In the genomic region with DNA sequence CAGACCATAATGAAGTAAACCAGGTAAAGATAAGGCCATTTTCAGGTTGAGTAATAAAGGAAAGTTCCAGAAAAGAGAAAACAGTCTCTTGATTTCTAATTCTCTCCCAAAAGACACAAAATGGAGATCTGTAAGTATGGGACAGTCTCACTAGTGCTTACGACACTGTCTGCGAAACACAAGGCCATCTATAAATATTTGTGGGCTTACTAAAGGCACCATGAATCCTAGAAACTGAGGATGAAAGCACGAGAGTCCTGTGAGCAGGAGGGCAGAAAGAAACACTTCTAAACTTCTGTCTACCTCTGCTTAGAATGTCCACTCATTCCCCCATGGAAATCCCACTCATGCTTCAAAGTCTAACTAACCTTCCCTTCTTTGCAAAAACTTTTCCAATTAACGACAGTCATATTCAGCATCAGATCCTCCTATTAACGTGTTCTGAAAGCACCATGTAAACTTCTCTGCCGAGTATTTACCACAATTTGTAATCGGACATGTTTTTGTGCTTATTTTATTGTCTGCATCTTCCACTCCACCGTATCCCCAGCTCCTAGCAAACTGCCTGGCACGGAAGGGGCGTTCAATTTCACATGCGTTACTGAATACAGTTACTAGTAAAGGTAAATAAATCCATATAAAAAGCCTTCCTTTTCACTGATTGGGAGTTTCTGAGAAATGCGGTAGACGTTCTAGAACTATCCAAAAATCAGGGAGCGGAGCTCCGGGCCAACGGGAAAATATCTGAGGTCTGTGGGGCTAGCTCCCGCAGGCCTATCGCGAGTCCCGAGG, we compare ENCODE assay signal across 8 cellular contexts. TPM values are rescaled to one million over a fixed set of nuclear protein-coding genes. Genes with fewer than 3 reads are reported as not detected.
A peak's percentile ranks its signal among the peaks of the same experiment; 100 is the strongest.
DNase-seq lines count a peak whose midpoint lies in the region; ATAC-seq and TF ChIP-seq lines count a peak whose summit lies in the region.

No MANE protein-coding gene starts in this region.

- peak overlapping the region; percentile 95 for H3K4me2 ChIP-seq in OCI-LY7 (ENCODE audit: low read length)

- no peaks in the 10 kb centered on the region for H4K20me1 ChIP-seq in OCI-LY7 (ENCODE audit: insufficient read depth, low read length)

- H3K27ac ChIP-seq in OCI-LY7 (ENCODE audit: low read depth, low read length, poor library complexity, severe bottlenecking), result peak overlapping the region; percentile 55
- peak overlapping the region in 20 of 21 experiments; percentile 64 to 89 (median 82) for H3K27ac ChIP-seq in skin epidermis

- DNase-seq in AG09309 (ENCODE audit: low read depth) (peak; percentile 23), OCI-LY7 (ENCODE audit: low spot score) (no peak), fibroblast of pulmonary artery (ENCODE audit: low read depth) (peak; percentile 45), NCI-H1092 treated with DMSO at 0.1 percent for 48 hours (lab: John Stamatoyannopoulos, UW) (no peak), ureter (ENCODE audit: low spot score) (no peak)

- H2AFZ ChIP-seq in OCI-LY7 (ENCODE audit: low read length), result peak overlapping the region; percentile 86

- ATAC-seq in GM19452 (IDR thresholded peaks at IDR 0.05; ENCODE audit: unreplicated experiment) (peak; percentile 2), GM19351 (IDR thresholded peaks at IDR 0.05; ENCODE audit: unreplicated experiment) (no peak)

- H3K4me1 ChIP-seq in OCI-LY7 (ENCODE audit: insufficient read depth, low read length, poor library complexity, severe bottlenecking), result peaks cover 5% of the 10 kb centered on the region

- TSS peak; percentile 88 for BruUV-seq in OCI-LY7 (replicated peaks; lab: Mats Ljungman, UMichigan)

- H3K4me3 ChIP-seq in AG09309 (ENCODE audit: control insufficient read depth, low read depth, low read length) (peak overlapping the region; percentile 55), OCI-LY7 (ENCODE audit: low read depth, low read length, poor library complexity, severe bottlenecking) (peak overlapping the region; percentile 83), fibroblast of pulmonary artery (replicated peaks; ENCODE audit: low read depth, low read length) (peak overlapping the region; percentile 79), skin epidermis (peak overlapping the region; percentile 51 to 68 (median 54))

- peaks cover 24% of the 10 kb centered on the region for H3K79me2 ChIP-seq in OCI-LY7 (ENCODE audit: insufficient read depth, low read depth, low read length)

- intact Hi-C loops in OCI-LY7 (cut with micrococcal nuclease; ENCODE audit: unreplicated experiment), result loop anchor here (5.0 kb wide), 1 partner anchor 1478 kb away; a partner anchor contains a TSS

- peaks cover 21% of the 10 kb centered on the region for H3K36me3 ChIP-seq in OCI-LY7 (ENCODE audit: insufficient read depth, low read length)

- TF ChIP-seq CTCF in AG09309 (IDR thresholded peaks at IDR 0.05; ENCODE audit: control insufficient read depth, insufficient read depth, low read depth, low read length, missing control alignments) (no peak), OCI-LY7 (conservative IDR thresholded peaks at IDR 0.05; ENCODE audit: low read length) (no peak), fibroblast of pulmonary artery (IDR thresholded peaks at IDR 0.05; ENCODE audit: low read length, missing control alignments) (no peak)

- no peaks in the 10 kb centered on the region for H3K9me2 ChIP-seq in OCI-LY7 (ENCODE audit: insufficient read depth, low read length)

- POLR2A ChIA-PET in OCI-LY7 (lab: Charles Lee), result interaction anchor here (0.8 kb wide), 1 partner anchor 462 kb away, joined by 3 read pairs; a partner anchor contains a TSS

- no peaks in the 10 kb centered on the region for H3K9me3 ChIP-seq in OCI-LY7 (ENCODE audit: low read length)

- CTCF ChIA-PET in OCI-LY7 (lab: Charles Lee; ENCODE audit: unreplicated experiment), result no interaction called here

RNA-seq across cellular contexts. Expression of a gene that starts 0.7 kb away (rescaled TPM):
- total RNA-seq in OCI-LY7 (2014; rRNA removed; shearing (Covaris generic)), result 27.5 and 29.8 TPM in 2 replicates
- total RNA-seq in OCI-LY7 (2022) (42.7 and 43.9 TPM in 2 replicates), ureter (32.9 TPM)

RNA-seq across cellular contexts. Expression of a gene that starts 0.9 kb away (rescaled TPM):
- 5.3 and 14.7 TPM in 2 replicates for total RNA-seq in OCI-LY7 (2014; rRNA removed; shearing (Covaris generic))
- total RNA-seq in OCI-LY7 (2022), result 9.9 and 11.6 TPM in 2 replicates
- total RNA-seq in ureter, result 12.4 TPM

RNA-seq across cellular contexts. Expression of a gene that starts 45.8 kb away (rescaled TPM):
- not detected in 2 replicates for total RNA-seq in OCI-LY7 (2014; rRNA removed; shearing (Covaris generic))
- not detected in 2 replicates for total RNA-seq in OCI-LY7 (2022)
- total RNA-seq in ureter, result 1.7 TPM

Comparison
In these comparisons a context has a peak if more than half of its experiments do, and no peak if none do; other contexts are left out.
1. DNase-seq: peak in AG09309 (single experiment) and fibroblast of pulmonary artery (single experiment); none in OCI-LY7 (single experiment), NCI-H1092 treated with DMSO at 0.1 percent for 48 hours (single experiment) and ureter (single experiment).
2. Peak in every context shown above with its lines, with median percentiles within 50 percentile points of each other: H3K4me3 ChIP-seq.